Comparison of ENCODE assay signal across 25 cellular contexts in the genomic region with DNA sequence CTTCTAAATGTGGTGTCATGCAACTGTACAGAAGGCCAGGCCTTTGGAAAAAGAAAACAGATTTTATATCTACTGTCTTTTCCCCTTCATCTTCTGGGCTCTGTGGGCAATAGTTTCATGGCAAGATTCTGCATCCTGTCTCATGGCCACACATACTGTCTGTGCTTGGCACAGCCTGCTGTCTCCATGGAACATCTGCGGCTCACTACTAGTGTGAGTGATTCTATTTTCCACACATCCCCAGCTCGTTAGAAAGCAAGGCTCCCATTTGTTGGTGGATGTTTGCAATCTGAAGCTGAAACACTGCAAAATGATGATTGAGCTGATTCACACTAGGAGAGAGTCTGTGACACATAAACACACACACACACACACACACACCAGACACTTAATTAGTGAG. TPM values are rescaled to one million over a fixed set of nuclear protein-coding genes. Genes with fewer than 3 reads are reported as not detected.
"Had no signal": no experiment of that assay in that cellular context is flagged by ENCODE, and none has a peak within 500 bp of the region (broad histone marks: within the 10 kb centered on the region; RNA-seq: fewer than 3 reads in every experiment).

No MANE protein-coding gene starts in this region.

- H3K4me2 ChIP-seq: PC-9 had no signal

- H3K36me3 Mint-ChIP-seq: activated CD8-positive, alpha-beta memory T cell treated with anti-CD3 and anti-CD28 coated beads, Interleukin-2, amount 10 ng/mL, durations not matched to agents 7 days and 5 days; activated naive CD4-positive, alpha-beta T cell treated with anti-CD3 and anti-CD28 coated beads, Interleukin-2, amount 50 U/mL, for 24 hours; brain; T-cell had no signal

- H2AFZ ChIP-seq: PC-9 had no signal

- H3K4me1 Mint-ChIP-seq: activated B cell treated with CpG ODN at 0.5 μM for 24 hours; activated CD4-positive, alpha-beta T cell treated with anti-CD3 and anti-CD28 coated beads, Interleukin-2, amount 10 ng/mL, durations not matched to agents 24 days and 14 days; activated CD8-positive, alpha-beta memory T cell treated with anti-CD3 and anti-CD28 coated beads, Interleukin-2, amount 10 ng/mL, durations not matched to agents 7 days and 5 days; activated naive CD4-positive, alpha-beta T cell treated with anti-CD3 and anti-CD28 coated beads, Interleukin-2, amount 50 U/mL, for 24 hours; brain; T-cell had no signal

- H3K27ac Mint-ChIP-seq: activated B cell treated with CpG ODN at 0.5 μM for 24 hours; activated CD4-positive, alpha-beta T cell treated with anti-CD3 and anti-CD28 coated beads, Interleukin-2, amount 10 ng/mL, durations not matched to agents 24 days and 14 days; activated CD8-positive, alpha-beta memory T cell treated with anti-CD3 and anti-CD28 coated beads, Interleukin-2, amount 10 ng/mL, durations not matched to agents 7 days and 5 days; activated naive CD4-positive, alpha-beta T cell treated with anti-CD3 and anti-CD28 coated beads, Interleukin-2, amount 50 U/mL, for 24 hours; activated T-cell treated with anti-CD3 and anti-CD28 coated beads, Interleukin-2, amount 50 U/mL, for 24 hours; activated T-helper 1 cell treated with anti-CD3 and anti-CD28 coated beads, Interleukin-12 subunit alpha, Interleukin-12 subunit beta, Interleukin-2, Interleukin-4 antibody, amounts not matched to agents 30 ng/mL and 10 ng/mL and 1 ng/mL, durations not matched to agents 14 hours and 24 hours and 36 hours; T-cell had no signal

- H3K27ac ChIP-seq: cardiac muscle cell, PC-9, SK-N-MC had no signal

- H3K4me3 ChIP-seq: cardiac muscle cell, PC-9, SK-N-MC had no signal

- DNase-seq: activated B cell treated with CpG ODN at 0.5 μM for 24 hours; activated CD4-positive, alpha-beta T cell treated with anti-CD3 and anti-CD28 coated beads for 1 hour; activated CD4-positive, alpha-beta T cell treated with anti-CD3 and anti-CD28 coated beads, Interleukin-2, amount 10 ng/mL, durations not matched to agents 24 days and 14 days; activated CD4-positive, alpha-beta T cell treated with anti-CD3 and anti-CD28 coated beads, Interleukin-2, amount 50 U/mL, for 48 hours; activated CD8-positive, alpha-beta memory T cell treated with anti-CD3 and anti-CD28 coated beads, Interleukin-2, amount 10 ng/mL, durations not matched to agents 7 days and 5 days; activated effector memory CD4-positive, alpha-beta T cell treated with Interleukin-2 at 50 U/mL for 16 hours; activated naive CD4-positive, alpha-beta T cell; activated T-cell treated with anti-CD3 and anti-CD28 coated beads, Interleukin-2, amount 50 U/mL, for 24 hours; cerebellar nuclear complex; Karpas-422; NCI-H1930; NCI-H2107; NCI-H2171 treated with DMSO at 0.1 percent for 48 hours; NCI-H510A treated with DMSO at 0.1 percent for 48 hours; NCI-H69; PC-9; T-cell; T-helper 2 cell; T1000 had no signal

- H3K4me3 Mint-ChIP-seq: activated B cell treated with CpG ODN at 0.5 μM for 24 hours; activated CD4-positive, alpha-beta T cell treated with anti-CD3 and anti-CD28 coated beads, Interleukin-2, amount 10 ng/mL, durations not matched to agents 24 days and 14 days; activated CD8-positive, alpha-beta memory T cell treated with anti-CD3 and anti-CD28 coated beads, Interleukin-2, amount 10 ng/mL, durations not matched to agents 7 days and 5 days; activated naive CD4-positive, alpha-beta T cell treated with anti-CD3 and anti-CD28 coated beads, Interleukin-2, amount 50 U/mL, for 24 hours; activated T-cell treated with anti-CD3 and anti-CD28 coated beads, Interleukin-2, amount 50 U/mL, for 24 hours; activated T-helper 1 cell treated with anti-CD3 and anti-CD28 coated beads, Interleukin-12 subunit alpha, Interleukin-12 subunit beta, Interleukin-2, Interleukin-4 antibody, amounts not matched to agents 30 ng/mL and 10 ng/mL and 1 ng/mL, durations not matched to agents 14 hours and 24 hours and 36 hours; brain; T-cell had no signal

- H3K36me3 ChIP-seq: cardiac muscle cell had no signal

- ATAC-seq: activated CD8-positive, alpha-beta memory T cell treated with anti-CD3 and anti-CD28 coated beads, Interleukin-2, amount 10 ng/mL, durations not matched to agents 7 days and 5 days; T-cell had no signal

- H3K9me3 Mint-ChIP-seq: activated B cell treated with CpG ODN at 0.5 μM for 24 hours; activated CD4-positive, alpha-beta T cell treated with anti-CD3 and anti-CD28 coated beads, Interleukin-2, amount 10 ng/mL, durations not matched to agents 24 days and 14 days; activated naive CD4-positive, alpha-beta T cell treated with anti-CD3 and anti-CD28 coated beads, Interleukin-2, amount 50 U/mL, for 24 hours; activated T-cell treated with anti-CD3 and anti-CD28 coated beads, Interleukin-2, amount 50 U/mL, for 24 hours; activated T-helper 1 cell treated with anti-CD3 and anti-CD28 coated beads, Interleukin-12 subunit alpha, Interleukin-12 subunit beta, Interleukin-2, Interleukin-4 antibody, amounts not matched to agents 30 ng/mL and 10 ng/mL and 1 ng/mL, durations not matched to agents 14 hours and 24 hours and 36 hours; T-cell had no signal

RNA-seq across cellular contexts. Expression of gene CACNG3, which starts 32.4 kb away (rescaled TPM):
- total RNA-seq: activated B cell treated with CpG ODN at 0.5 μM for 24 hours; activated CD4-positive, alpha-beta T cell treated with anti-CD3 and anti-CD28 coated beads, Interleukin-2, amount 10 ng/mL, durations not matched to agents 24 days and 14 days; activated CD8-positive, alpha-beta memory T cell treated with anti-CD3 and anti-CD28 coated beads, Interleukin-2, amount 10 ng/mL, durations not matched to agents 7 days and 5 days; activated T-helper 1 cell treated with anti-CD3 and anti-CD28 coated beads, Interleukin-12 subunit alpha, Interleukin-12 subunit beta, Interleukin-2, Interleukin-4 antibody, amounts not matched to agents 30 ng/mL and 10 ng/mL and 1 ng/mL, durations not matched to agents 14 hours and 24 hours and 36 hours; astrocyte; cardiac muscle cell; PC-9; T-cell had no signal
